16 cellular contexts compared by ENCODE assay signal in the genomic region with DNA sequence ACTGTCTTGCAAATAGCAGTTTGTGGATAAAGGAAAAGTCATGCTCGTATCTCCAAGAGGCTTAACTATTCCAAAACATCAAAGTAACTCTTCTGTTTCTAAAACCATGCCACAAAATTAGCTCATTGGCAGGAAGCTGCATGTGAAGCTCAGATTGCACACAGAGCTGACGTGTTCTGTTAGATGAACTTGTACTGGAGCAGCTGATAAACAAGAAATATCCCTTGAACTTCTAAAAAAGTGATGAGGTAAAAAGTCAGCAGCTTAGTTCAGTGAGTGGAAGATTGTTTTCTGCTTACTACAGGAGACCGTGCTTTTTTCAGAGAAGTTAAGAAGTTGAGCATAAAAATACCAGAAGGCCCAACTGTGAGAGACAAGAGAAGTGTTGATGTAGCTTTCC.
DNase-seq lines count a peak whose midpoint lies in the region; ATAC-seq and TF ChIP-seq lines count a peak whose summit lies in the region.
"Had no signal": no experiment of that assay in that cellular context is flagged by ENCODE, and none has a peak within 500 bp of the region (broad histone marks: within the 10 kb centered on the region; RNA-seq: fewer than 3 reads in every experiment).

No MANE protein-coding gene starts in this region.

- no peak for TF ChIP-seq CTCF in astrocyte of the cerebellum (IDR thresholded peaks at IDR 0.05; ENCODE audit: low read depth, low read length, missing control alignments)

- H4K91ac ChIP-seq in trophoblast cell (ENCODE audit: low read depth, low read length): no peak overlapping the region
- H4K91ac ChIP-seq in neuronal stem cell (ENCODE audit: low read depth, low read length, poor library complexity): no peak overlapping the region

- H3K9me3 Mint-ChIP-seq in activated naive CD8-positive, alpha-beta T cell (ENCODE audit: low read depth): no peaks in the 10 kb centered on the region
- H3K9me3 Mint-ChIP-seq in activated naive CD8-positive, alpha-beta T cell treated with anti-CD3 and anti-CD28 coated beads, Interleukin-2, amount 50 U/mL, for 24 hours: peaks cover 6% of the 10 kb centered on the region
- H3K9me3 Mint-ChIP-seq: activated CD8-positive, alpha-beta T cell treated with anti-CD3 and anti-CD28 coated beads for 36 hours; CD8-positive, alpha-beta memory T cell had no signal

- H4K8ac ChIP-seq in trophoblast cell (ENCODE audit: low read depth, low read length) (no peak overlapping the region), neuronal stem cell (ENCODE audit: low read depth, low read length) (no peak overlapping the region)

- DNase-seq in activated naive CD8-positive, alpha-beta T cell treated with anti-CD3 and anti-CD28 coated beads, Interleukin-2, amount 50 U/mL, for 24 hours: no peak
- DNase-seq in astrocyte of the cerebellum (ENCODE audit: low read depth) (peak; percentile 6), fibroblast of the conjunctiva (ENCODE audit: low read depth) (peak; percentile 32), skeletal muscle cell (ENCODE audit: low read depth) (peak; percentile 26), trophoblast cell (no peak), neuronal stem cell (ENCODE audit: low spot score) (no peak), Karpas-422 (no peak)
- DNase-seq: activated CD8-positive, alpha-beta T cell treated with anti-CD3 and anti-CD28 coated beads for 36 hours; activated T-cell treated with anti-CD3 and anti-CD28 coated beads, Interleukin-2, amount 50 U/mL, for 48 hours; heart right ventricle; NCI-H1436; Peyer's patch; uterus had no signal

- H3K9ac ChIP-seq in trophoblast cell (ENCODE audit: low read length): no peak overlapping the region
- no peak overlapping the region for H3K9ac ChIP-seq in neuronal stem cell (ENCODE audit: low read depth, low read length, poor library complexity)
- H3K9ac ChIP-seq in Karpas-422 (ENCODE audit: low read length): no peak overlapping the region

- H3K79me2 ChIP-seq in trophoblast cell (ENCODE audit: control insufficient read depth, insufficient read depth, low read length, poor library complexity): no peaks in the 10 kb centered on the region
- no peaks in the 10 kb centered on the region for H3K79me2 ChIP-seq in Karpas-422 (ENCODE audit: low read length)

- H3K79me1 ChIP-seq in trophoblast cell (ENCODE audit: low read length): no peaks in the 10 kb centered on the region
- no peaks in the 10 kb centered on the region for H3K79me1 ChIP-seq in neuronal stem cell (ENCODE audit: low read depth, low read length)

- H2AFZ ChIP-seq in trophoblast cell (ENCODE audit: insufficient read depth, low read length, poor library complexity) (no peak overlapping the region), neuronal stem cell (ENCODE audit: low read length) (no peak overlapping the region), Karpas-422 (ENCODE audit: low read length) (no peak overlapping the region)

- H3K14ac ChIP-seq in trophoblast cell (ENCODE audit: low read length) (no peak overlapping the region), neuronal stem cell (ENCODE audit: low read length) (no peak overlapping the region)

- no peaks in the 10 kb centered on the region for H3K9me2 ChIP-seq in Karpas-422 (replicated peaks; ENCODE audit: insufficient read depth, low read length)

- no peak overlapping the region for H3K4me2 ChIP-seq in trophoblast cell (ENCODE audit: low read length)
- no peak overlapping the region for H3K4me2 ChIP-seq in neuronal stem cell (ENCODE audit: insufficient read depth, low read length, poor library complexity, severe bottlenecking)
- H3K4me2 ChIP-seq in Karpas-422 (ENCODE audit: low read depth, low read length, poor library complexity, severe bottlenecking): no peak overlapping the region

- no peaks in the 10 kb centered on the region for H4K20me1 ChIP-seq in Karpas-422 (ENCODE audit: insufficient read depth, low read depth, low read length)

- H3K4me1 ChIP-seq in trophoblast cell (ENCODE audit: control insufficient read depth in 1 of 2, insufficient read depth in 2 of 2, low read length in 2 of 2): peaks cover 9 to 11% of the 10 kb centered on the region in 2 experiments
- H3K4me1 ChIP-seq in neuronal stem cell (ENCODE audit: control insufficient read depth in 2 of 2, insufficient read depth in 1 of 2, low read depth in 1 of 2, low read length in 2 of 2): peaks cover 0 to 2% of the 10 kb centered on the region in 2 donors
- peaks cover 56% of the 10 kb centered on the region for H3K4me1 ChIP-seq in Karpas-422 (ENCODE audit: low read length)
- H3K4me1 ChIP-seq: Peyer's patch, uterus had no signal

- in situ Hi-C loops in astrocyte of the cerebellum (cut with HindIII; ENCODE audit: low sequenced_read_pairs): no loop called here

- H3K4me3 ChIP-seq in astrocyte of the cerebellum (ENCODE audit: low read depth, low read length): no peak overlapping the region
- H3K4me3 ChIP-seq in skeletal muscle cell (ENCODE audit: low read depth, low read length): no peak overlapping the region
- no peak overlapping the region for H3K4me3 ChIP-seq in trophoblast cell (ENCODE audit: low read depth, low read length)
- H3K4me3 ChIP-seq in neuronal stem cell (ENCODE audit: low read length in 2 of 2): no peak overlapping the region
- no peak overlapping the region for H3K4me3 ChIP-seq in Karpas-422 (ENCODE audit: low read length)
- H3K4me3 ChIP-seq: heart right ventricle, Peyer's patch, uterus had no signal

- H3K4ac ChIP-seq in trophoblast cell (ENCODE audit: low read depth, low read length) (no peak overlapping the region), neuronal stem cell (ENCODE audit: low read length) (no peak overlapping the region)

- no peaks in the 10 kb centered on the region for H3K27me3 Mint-ChIP-seq in activated naive CD8-positive, alpha-beta T cell
- peaks cover 2% of the 10 kb centered on the region for H3K27me3 Mint-ChIP-seq in activated naive CD8-positive, alpha-beta T cell treated with anti-CD3 and anti-CD28 coated beads, Interleukin-2, amount 50 U/mL, for 24 hours
- H3K27me3 Mint-ChIP-seq: activated CD8-positive, alpha-beta T cell treated with anti-CD3 and anti-CD28 coated beads for 36 hours had no signal

- H4K12ac ChIP-seq in trophoblast cell (ENCODE audit: low read depth, low read length): no peak overlapping the region

- H3K36me3 Mint-ChIP-seq in activated naive CD8-positive, alpha-beta T cell: peaks cover 2% of the 10 kb centered on the region
- peaks cover 14% of the 10 kb centered on the region for H3K36me3 Mint-ChIP-seq in activated naive CD8-positive, alpha-beta T cell treated with anti-CD3 and anti-CD28 coated beads, Interleukin-2, amount 50 U/mL, for 24 hours (ENCODE audit: low read depth)

- WGBS in trophoblast cell (ENCODE audit: extremely low coverage, insufficient coverage, insufficient read length): no CpG with 5 or more reads among the region's 3 CpGs
- no CpG with 5 or more reads among the region's 3 CpGs for WGBS in neuronal stem cell (ENCODE audit: extremely low coverage in 2 of 2, insufficient read length in 2 of 2, insufficient replicate concordance in 1 of 2), 2 donors

- H3K27me3 ChIP-seq in trophoblast cell (ENCODE audit: insufficient read depth, low read length) (no peaks in the 10 kb centered on the region), neuronal stem cell (ENCODE audit: control insufficient read depth in 3 of 3, insufficient read depth in 3 of 3, low read depth in 1 of 3, low read length in 3 of 3) (no peaks in the 10 kb centered on the region), Karpas-422 (ENCODE audit: low read length) (no peaks in the 10 kb centered on the region)
- H3K27me3 ChIP-seq: Peyer's patch, uterus had no signal

- no peak overlapping the region for H2AK5ac ChIP-seq in trophoblast cell (ENCODE audit: low read length)
- no peak overlapping the region for H2AK5ac ChIP-seq in neuronal stem cell (ENCODE audit: low read depth, low read length)

- no peak for ATAC-seq in activated naive CD8-positive, alpha-beta T cell treated with anti-CD3 and anti-CD28 coated beads, Interleukin-2, amount 50 U/mL, for 24 hours
- ATAC-seq: activated CD8-positive, alpha-beta T cell treated with anti-CD3 and anti-CD28 coated beads for 36 hours; HCT116 had no signal

- H3K27ac ChIP-seq in trophoblast cell (ENCODE audit: low read depth, low read length) (no peak overlapping the region), neuronal stem cell (replicated peaks; ENCODE audit: low read length) (no peak overlapping the region), Karpas-422 (ENCODE audit: low read length) (no peak overlapping the region)
- H3K27ac ChIP-seq: Peyer's patch, uterus had no signal

- H3K9me3 ChIP-seq in trophoblast cell (ENCODE audit: insufficient read depth, low read depth, low read length) (no peaks in the 10 kb centered on the region), neuronal stem cell (replicated peaks in 1 of 2; ENCODE audit: control insufficient read depth in 2 of 2, insufficient read depth in 1 of 2, low read depth in 1 of 2, low read length in 2 of 2) (no peaks in the 10 kb centered on the region), Karpas-422 (ENCODE audit: low read length) (no peaks in the 10 kb centered on the region)
- H3K9me3 ChIP-seq: heart right ventricle, Peyer's patch, uterus had no signal

- no peak overlapping the region for H2BK12ac ChIP-seq in trophoblast cell (ENCODE audit: low read length)
- H2BK12ac ChIP-seq in neuronal stem cell (ENCODE audit: low read length): no peak overlapping the region

- H3K27ac Mint-ChIP-seq in activated naive CD8-positive, alpha-beta T cell: peak overlapping the region; percentile 8
- H3K27ac Mint-ChIP-seq in activated naive CD8-positive, alpha-beta T cell treated with anti-CD3 and anti-CD28 coated beads, Interleukin-2, amount 50 U/mL, for 24 hours: no peak overlapping the region

- H3K4me3 Mint-ChIP-seq in activated naive CD8-positive, alpha-beta T cell: no peak overlapping the region
- H3K4me3 Mint-ChIP-seq in activated naive CD8-positive, alpha-beta T cell treated with anti-CD3 and anti-CD28 coated beads, Interleukin-2, amount 50 U/mL, for 24 hours: no peak overlapping the region
- H3K4me3 Mint-ChIP-seq: activated CD8-positive, alpha-beta T cell treated with anti-CD3 and anti-CD28 coated beads for 36 hours had no signal

- H3K4me1 Mint-ChIP-seq in activated naive CD8-positive, alpha-beta T cell (ENCODE audit: low read depth): peaks cover 35% of the 10 kb centered on the region
- peaks cover 33% of the 10 kb centered on the region for H3K4me1 Mint-ChIP-seq in activated naive CD8-positive, alpha-beta T cell treated with anti-CD3 and anti-CD28 coated beads, Interleukin-2, amount 50 U/mL, for 24 hours

- H3K36me3 ChIP-seq in trophoblast cell (ENCODE audit: control insufficient read depth in 1 of 2, insufficient read depth in 2 of 2, low read length in 2 of 2) (no peaks in the 10 kb centered on the region), neuronal stem cell (replicated peaks in 1 of 2; ENCODE audit: control insufficient read depth in 2 of 2, insufficient read depth in 2 of 2, low read length in 2 of 2) (no peaks in the 10 kb centered on the region), Karpas-422 (ENCODE audit: insufficient read depth, low read length) (peaks cover 92% of the 10 kb centered on the region)
- H3K36me3 ChIP-seq: Peyer's patch, uterus had no signal

- no peak overlapping the region for H2BK15ac ChIP-seq in neuronal stem cell (ENCODE audit: low read length)

- H3K23ac ChIP-seq in trophoblast cell (ENCODE audit: low read length) (no peak overlapping the region), neuronal stem cell (ENCODE audit: low read depth, low read length, poor library complexity) (no peak overlapping the region)

- no peak overlapping the region for H2BK5ac ChIP-seq in trophoblast cell (ENCODE audit: low read depth, low read length, poor library complexity)
- no peak overlapping the region for H2BK5ac ChIP-seq in neuronal stem cell (ENCODE audit: low read length)

- H2BK120ac ChIP-seq in trophoblast cell (ENCODE audit: insufficient read depth, low read length, poor library complexity): no peak overlapping the region
- H2BK120ac ChIP-seq in neuronal stem cell (ENCODE audit: low read depth, low read length): no peak overlapping the region

- H3K18ac ChIP-seq in trophoblast cell (ENCODE audit: low read length) (no peak overlapping the region), neuronal stem cell (ENCODE audit: low read length) (no peak overlapping the region)

Comparison
In these comparisons a context has a peak if more than half of its experiments do, and no peak if none do; other contexts are left out.
1. DNase-seq: peak in astrocyte of the cerebellum (single experiment), fibroblast of the conjunctiva (single experiment) and skeletal muscle cell (single experiment); none in activated naive CD8-positive, alpha-beta T cell treated with anti-CD3 and anti-CD28 coated beads, Interleukin-2, amount 50 U/mL, for 24 hours (single experiment), trophoblast cell (0 of 2), neuronal stem cell (single experiment) and Karpas-422 (single experiment).